Comparison of ENCODE assay signal across 9 cellular contexts in the genomic region with DNA sequence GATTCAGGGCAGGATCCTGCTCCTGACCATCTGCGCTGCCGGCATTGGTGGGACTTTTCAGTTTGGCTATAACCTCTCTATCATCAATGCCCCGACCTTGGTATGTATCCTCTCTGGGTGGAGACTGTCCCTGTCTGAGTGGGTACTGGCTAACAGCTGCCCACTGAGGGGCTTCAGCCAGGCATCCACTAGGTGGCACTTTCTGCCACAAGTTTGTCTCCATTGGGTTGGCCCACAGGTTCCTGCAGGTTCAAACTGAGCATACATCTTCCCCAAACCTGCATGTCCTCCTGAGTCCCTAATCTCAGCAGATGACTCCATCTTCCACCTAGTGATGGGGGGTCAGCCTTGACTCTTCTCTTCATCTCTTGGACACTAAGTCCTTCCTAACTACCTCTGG. TPM values are rescaled to one million over a fixed set of nuclear protein-coding genes. Genes with fewer than 3 reads are reported as not detected.
DNase-seq lines count a peak whose midpoint lies in the region; ATAC-seq and TF ChIP-seq lines count a peak whose summit lies in the region.
"Had no signal": no experiment of that assay in that cellular context is flagged by ENCODE, and none has a peak within 500 bp of the region (broad histone marks: within the 10 kb centered on the region; RNA-seq: fewer than 3 reads in every experiment).

No MANE protein-coding gene starts in this region.

- DNase-seq in NCI-H2171 treated with DMSO at 0.1 percent for 48 hours (lab: John Stamatoyannopoulos, UW) (peak; percentile 20), NCI-H2171 (lab: John Stamatoyannopoulos, UW) (no peak), HT1080 (ENCODE audit: low read depth) (peak; percentile 47), OCI-M1 (lab: John Stamatoyannopoulos, UW) (peak; percentile 84), chondrocyte (ENCODE audit: low spot score) (peak; percentile 47), osteocyte (ENCODE audit: extremely low spot score, unreplicated experiment) (no peak)

- H3K27me3 Mint-ChIP-seq in chondrocyte (ENCODE audit: low read depth): no peaks in the 10 kb centered on the region
- no peaks in the 10 kb centered on the region for H3K27me3 Mint-ChIP-seq in osteocyte (ENCODE audit: unreplicated experiment)
- H3K27me3 Mint-ChIP-seq in stimulated activated memory B cell treated with anti-CD40 and anti-IgM and Interleukin-4, amounts not matched to agents 10 μg/mL and 1 μg/mL and 100 μg/mL, for 72 hours: no peaks in the 10 kb centered on the region
- H3K27me3 Mint-ChIP-seq: CD4-positive, alpha-beta memory T cell had no signal

- H3K27ac Mint-ChIP-seq in chondrocyte (ENCODE audit: unreplicated experiment) (no peak overlapping the region), osteocyte (ENCODE audit: unreplicated experiment) (no peak overlapping the region)
- no peak overlapping the region for H3K27ac Mint-ChIP-seq in stimulated activated memory B cell treated with anti-CD40 and anti-IgM and Interleukin-4, amounts not matched to agents 10 μg/mL and 1 μg/mL and 100 μg/mL, for 72 hours

- ATAC-seq in HG03175 (IDR thresholded peaks at IDR 0.05; ENCODE audit: unreplicated experiment): no peak
- ATAC-seq in stimulated activated memory B cell treated with anti-CD40 and anti-IgM and Interleukin-4, amounts not matched to agents 10 μg/mL and 1 μg/mL and 100 μg/mL, for 72 hours: no peak

- peaks cover 4% of the 10 kb centered on the region for H3K4me1 Mint-ChIP-seq in chondrocyte (ENCODE audit: low read depth)
- peaks cover 7% of the 10 kb centered on the region for H3K4me1 Mint-ChIP-seq in osteocyte (ENCODE audit: unreplicated experiment)
- H3K4me1 Mint-ChIP-seq in stimulated activated memory B cell treated with anti-CD40 and anti-IgM and Interleukin-4, amounts not matched to agents 10 μg/mL and 1 μg/mL and 100 μg/mL, for 72 hours: peaks cover 27% of the 10 kb centered on the region

- no peaks in the 10 kb centered on the region for H3K9me3 Mint-ChIP-seq in chondrocyte (ENCODE audit: low read depth)
- no peaks in the 10 kb centered on the region for H3K9me3 Mint-ChIP-seq in osteocyte (ENCODE audit: unreplicated experiment)
- H3K9me3 Mint-ChIP-seq in stimulated activated memory B cell treated with anti-CD40 and anti-IgM and Interleukin-4, amounts not matched to agents 10 μg/mL and 1 μg/mL and 100 μg/mL, for 72 hours: no peaks in the 10 kb centered on the region
- H3K9me3 Mint-ChIP-seq: CD4-positive, alpha-beta memory T cell had no signal

- peak; percentile 77 for TF ChIP-seq CTCF in chondrocyte (IDR thresholded peaks at IDR 0.05)
- TF ChIP-seq CTCF in osteocyte (IDR thresholded peaks at IDR 0.05): peak; percentile 65

- H3K36me3 Mint-ChIP-seq in chondrocyte (ENCODE audit: low read depth): peaks cover 12% of the 10 kb centered on the region
- H3K36me3 Mint-ChIP-seq in osteocyte (ENCODE audit: unreplicated experiment): peaks cover 6% of the 10 kb centered on the region
- peaks cover 28% of the 10 kb centered on the region for H3K36me3 Mint-ChIP-seq in stimulated activated memory B cell treated with anti-CD40 and anti-IgM and Interleukin-4, amounts not matched to agents 10 μg/mL and 1 μg/mL and 100 μg/mL, for 72 hours

- H3K4me3 Mint-ChIP-seq in chondrocyte (ENCODE audit: unreplicated experiment) (no peak overlapping the region), osteocyte (ENCODE audit: unreplicated experiment) (no peak overlapping the region)
- H3K4me3 Mint-ChIP-seq in stimulated activated memory B cell treated with anti-CD40 and anti-IgM and Interleukin-4, amounts not matched to agents 10 μg/mL and 1 μg/mL and 100 μg/mL, for 72 hours: no peak overlapping the region

RNA-seq across cellular contexts. Expression of a gene that starts 4.4 kb away (rescaled TPM):
- 1.4 and 3.2 TPM in 2 replicates for total RNA-seq in HT1080 (2014; rRNA removed; shearing (Covaris generic))
- 4.1 and 5.8 TPM in 2 replicates for polyA plus RNA-seq in HT1080 (2015; cell fraction: cytosol; rRNA removed)
- 17.5 and 18.3 TPM in 2 replicates for polyA plus RNA-seq in HT1080 (2015; cell fraction: nucleus; rRNA removed)
- total RNA-seq in chondrocyte (14.5 to 14.9 TPM (median 14.8 TPM) in 3 replicates), osteocyte (19.0 and 22.6 TPM in 2 replicates)

RNA-seq across cellular contexts. Expression of a gene that starts 23.3 kb away (rescaled TPM):
- not detected in 2 replicates for total RNA-seq in HT1080 (2014; rRNA removed; shearing (Covaris generic))
- not detected in 2 replicates for polyA plus RNA-seq in HT1080 (2015; cell fraction: cytosol; rRNA removed)
- polyA plus RNA-seq in HT1080 (2015; cell fraction: nucleus; rRNA removed): not detected in 2 replicates
- total RNA-seq in chondrocyte (1.3 to 4.6 TPM (median 2.0 TPM) in 3 replicates), osteocyte (0.52 and 0.56 TPM in 2 replicates)

RNA-seq across cellular contexts. Expression of a gene that starts 32.1 kb away (rescaled TPM):
- 890 and 1,130 TPM in 2 replicates for total RNA-seq in HT1080 (2014; rRNA removed; shearing (Covaris generic))
- 914 and 1,212 TPM in 2 replicates for polyA plus RNA-seq in HT1080 (2015; cell fraction: cytosol; rRNA removed)
- polyA plus RNA-seq in HT1080 (2015; cell fraction: nucleus; rRNA removed): 308 and 332 TPM in 2 replicates
- 466 to 518 TPM (median 502 TPM) in 3 replicates for total RNA-seq in chondrocyte
- total RNA-seq in osteocyte: 354 and 363 TPM in 2 replicates

Comparison
In these comparisons a context has a peak if more than half of its experiments do, and no peak if none do; other contexts are left out.
1. DNase-seq: peak in NCI-H2171 treated with DMSO at 0.1 percent for 48 hours (single experiment), HT1080 (single experiment), OCI-M1 (single experiment) and chondrocyte (single experiment); none in NCI-H2171 (single experiment) and osteocyte (single experiment).